8 cellular contexts compared by ENCODE assay signal in the genomic region with DNA sequence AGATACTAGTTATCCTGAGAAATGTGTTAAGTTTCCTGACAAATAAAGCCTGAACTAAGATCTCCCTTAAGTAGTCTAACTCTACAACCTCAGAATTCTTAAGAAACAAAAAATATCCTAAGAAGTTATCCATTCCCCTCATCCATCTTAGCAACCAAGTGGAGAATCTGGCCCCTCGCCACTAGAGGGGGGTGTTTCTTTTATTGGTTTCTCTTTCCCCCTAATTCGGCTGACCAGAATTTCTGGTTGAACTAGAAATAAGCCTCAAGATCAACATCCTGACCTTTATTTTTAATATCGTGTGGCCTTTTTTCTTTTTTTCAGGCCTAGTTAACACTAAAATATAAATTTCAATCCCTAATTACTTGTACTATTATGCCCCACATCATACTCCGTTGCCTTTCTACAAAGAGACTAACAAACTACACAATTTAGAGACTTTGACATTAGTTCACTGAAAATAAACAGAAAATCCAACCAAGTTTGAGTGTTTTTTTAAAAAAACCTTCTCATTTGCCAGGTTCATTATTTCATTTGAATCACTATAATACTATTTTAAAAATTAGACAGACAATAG. TPM values are rescaled to one million over a fixed set of nuclear protein-coding genes. Genes with fewer than 3 reads are reported as not detected.
DNase-seq lines count a peak whose midpoint lies in the region; ATAC-seq and TF ChIP-seq lines count a peak whose summit lies in the region.

No MANE protein-coding gene starts in this region.

- H3K4me2 ChIP-seq in neural progenitor cell: no peak overlapping the region

- H3K36me3 Mint-ChIP-seq in neural progenitor cell: peaks cover 14% of the 10 kb centered on the region

- H3K79me2 ChIP-seq in neural progenitor cell (ENCODE audit: low read depth): peaks cover 93% of the 10 kb centered on the region

- H2AFZ ChIP-seq in neural progenitor cell (replicated peaks): no peak overlapping the region

- no peak overlapping the region for H3K27ac Mint-ChIP-seq in neural progenitor cell

- no peak overlapping the region for H3K27ac ChIP-seq in neural progenitor cell
- H3K27ac ChIP-seq in aorta (ENCODE audit: low read depth in 1 of 2, low read length in 2 of 2): no peak overlapping the region

- DNase-seq in SIG-M5 treated with dmso at 0.1 percent for 504 hours (lab: John Stamatoyannopoulos, UW; ENCODE audit: unreplicated experiment) (peak; percentile 61), SIG-M5 (lab: John Stamatoyannopoulos, UW) (no peak), NCI-H82 (lab: John Stamatoyannopoulos, UW) (peak; percentile 82), activated T-cell treated with anti-CD3 and anti-CD28 coated beads for 24 hours (ENCODE audit: low read depth) (peak; percentile 52), fibroblast of mammary gland (ENCODE audit: low read depth) (peak; percentile 71), neural progenitor cell (ENCODE audit: low spot score) (peak; percentile 76), aorta (peak; percentile 73 to 82)

- H3K4me3 ChIP-seq in fibroblast of mammary gland (ENCODE audit: control insufficient read depth, low read depth, low read length) (no peak overlapping the region), neural progenitor cell (no peak overlapping the region), aorta (ENCODE audit: low read length in 2 of 2) (no peak overlapping the region)

- H3K9me3 ChIP-seq in neural progenitor cell (ENCODE audit: low read depth) (no peaks in the 10 kb centered on the region), aorta (ENCODE audit: control insufficient read depth, low read length) (no peaks in the 10 kb centered on the region)

- no peaks in the 10 kb centered on the region for H3K9me3 Mint-ChIP-seq in neural progenitor cell

- TF ChIP-seq CTCF in fibroblast of mammary gland (conservative IDR thresholded peaks at IDR 0.05; ENCODE audit: control insufficient read depth, insufficient read depth, low read depth, low read length) (peak; percentile 86), neural progenitor cell (IDR thresholded peaks at IDR 0.05) (peak; percentile 84)

- H3K27me3 ChIP-seq in neural progenitor cell (no peaks in the 10 kb centered on the region), aorta (ENCODE audit: control insufficient read depth in 1 of 2, insufficient read depth in 2 of 2, low read length in 1 of 2) (no peaks in the 10 kb centered on the region)

- H4K20me1 ChIP-seq in neural progenitor cell (ENCODE audit: low read depth): peaks cover 45% of the 10 kb centered on the region

- no peak overlapping the region for H3K9ac ChIP-seq in neural progenitor cell

- intact Hi-C loops in aorta (cut with DNase I): loop anchor here (5.0 to 10.0 kb wide), 2 partner anchors 197 to 540 kb away; no protein-coding TSS in a partner anchor

- H3K4me1 Mint-ChIP-seq in neural progenitor cell: peaks cover 5% of the 10 kb centered on the region

- H3K27me3 Mint-ChIP-seq in neural progenitor cell (ENCODE audit: insufficient read depth, low read depth): no peaks in the 10 kb centered on the region

- H3K4me3 Mint-ChIP-seq in neural progenitor cell: no peak overlapping the region

- H3F3A ChIP-seq in neural progenitor cell (ENCODE audit: low read depth): peaks cover 6% of the 10 kb centered on the region

- WGBS in aorta, 2 donors: 30 to 33% methylated on average over 4 of the region's 4 CpGs

- peak; percentile 45 for ATAC-seq in HG03196 (IDR thresholded peaks at IDR 0.05; ENCODE audit: unreplicated experiment)
- peak; percentile 78 for ATAC-seq in aorta (ENCODE audit: low FRiP score)

- H3K4me1 ChIP-seq in neural progenitor cell (no peaks in the 10 kb centered on the region), aorta (ENCODE audit: control insufficient read depth in 1 of 2, insufficient read depth in 2 of 2, low read length in 2 of 2) (no peaks in the 10 kb centered on the region)

- H3K36me3 ChIP-seq in neural progenitor cell: no peaks in the 10 kb centered on the region
- peaks cover 2 to 3% of the 10 kb centered on the region in 2 donors for H3K36me3 ChIP-seq in aorta (ENCODE audit: control insufficient read depth in 1 of 2, insufficient read depth in 2 of 2, low read length in 1 of 2)

RNA-seq across cellular contexts. Expression of a gene that starts 14.3 kb away (rescaled TPM):
- total RNA-seq in neural progenitor cell (ENCODE audit: low replicate concordance) (0.26 and 0.59 TPM in 2 replicates), aorta (10 to 100 TPM; 12.8 to 60.3 TPM)
- 10 to 100 TPM in 1 of 2 donors, under 1 TPM in 1; 0.50 to 15.3 TPM for polyA plus RNA-seq in aorta
